8 cellular contexts compared by ENCODE assay signal in the genomic region with DNA sequence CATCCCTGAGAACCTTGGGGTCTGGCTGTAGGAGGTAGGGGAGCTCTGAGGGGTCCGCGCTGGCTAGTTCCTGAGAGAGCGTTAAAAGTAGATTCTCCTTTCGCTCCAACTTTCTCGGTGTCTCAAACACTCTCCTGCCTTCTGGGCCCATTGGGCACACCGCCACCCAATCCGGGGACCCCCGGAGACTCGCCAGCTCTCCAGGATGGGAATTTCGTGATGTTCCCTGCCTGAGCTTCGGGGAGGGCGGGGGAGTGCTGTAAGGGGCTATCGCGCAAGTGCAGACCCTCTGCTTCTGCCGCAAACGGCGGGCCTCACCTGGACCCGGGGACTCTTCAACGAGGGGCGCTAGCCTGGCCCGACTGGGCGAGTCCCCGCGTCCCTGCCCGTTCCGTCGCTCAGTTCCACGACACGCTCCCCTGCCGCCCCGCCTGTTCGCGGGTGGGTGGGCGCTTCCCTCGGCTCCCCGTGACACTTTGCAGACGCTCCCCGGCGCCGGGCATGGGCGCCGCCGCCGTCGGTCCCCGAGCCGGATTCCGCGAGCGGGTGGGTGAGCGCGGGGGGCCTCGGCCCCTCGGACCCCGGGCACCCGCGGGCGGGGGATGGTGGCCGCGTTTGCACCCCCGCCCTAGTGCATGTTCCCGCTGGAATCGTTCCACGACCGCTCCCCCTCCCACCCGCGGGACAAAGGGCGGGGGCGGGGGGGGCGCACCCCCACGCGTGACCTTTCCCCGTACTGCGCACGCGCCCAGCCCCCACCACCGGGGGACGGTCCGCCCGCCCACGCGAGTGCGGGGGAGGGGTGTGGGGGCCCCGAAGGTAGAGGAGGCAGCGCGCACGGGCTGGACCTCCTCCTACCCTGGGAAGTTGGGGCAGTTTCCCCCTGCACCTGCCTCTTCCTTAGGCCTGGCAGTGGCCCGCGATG. TPM values are rescaled to one million over a fixed set of nuclear protein-coding genes. Genes with fewer than 3 reads are reported as not detected.
DNase-seq lines count a peak whose midpoint lies in the region; ATAC-seq and TF ChIP-seq lines count a peak whose summit lies in the region.

A gene (plus strand): TSS at position 481 of the 925 bp plus-strand sequence. CDS start 835 bp downstream, outside the sequence.

- ATAC-seq in HG03097 (IDR thresholded peaks at IDR 0.05; ENCODE audit: low FRiP score, unreplicated experiment) = no peak

- peak within 1 kb of the TSS; percentile 74 to 75 for H3K9ac ChIP-seq in colonic mucosa (ENCODE audit: low read depth in 2 of 2, low read length in 2 of 2)

- TF ChIP-seq POLR2A in NB4 (IDR thresholded peaks at IDR 0.05; ENCODE audit: extremely low read depth, insufficient read length) = no peak
- no peak for TF ChIP-seq POLR2A in spleen (IDR thresholded peaks at IDR 0.05)

- DNase-seq in stimulated activated CD4-positive, alpha-beta T cell treated with anti-CD3 and anti-CD28 coated beads, Interleukin-15, amount 100 ng/mL, for 24 hours = peak; percentile 52
- no peak for DNase-seq in stimulated activated CD4-positive, alpha-beta T cell treated with anti-CD3 and anti-CD28 coated beads, Interleukin-2, amount 100 ng/mL, for 48 hours
- DNase-seq in NB4 (ENCODE audit: low read depth) = peak; percentile 65
- peak; percentile 83 for DNase-seq in WERI-Rb-1
- DNase-seq in colonic mucosa = peak; percentile 63
- no peak for DNase-seq in kidney epithelial cell (ENCODE audit: low read depth)
- peak; percentile 90 for DNase-seq in spleen

- peak within 1 kb of the TSS; percentile 94 for H3K27ac ChIP-seq in WERI-Rb-1
- peak within 1 kb of the TSS; percentile 10 for H3K27ac ChIP-seq in colonic mucosa
- peak within 1 kb of the TSS; percentile 82 to 94 (median 90) for H3K27ac ChIP-seq in spleen

- H3K9me3 ChIP-seq in WERI-Rb-1 (ENCODE audit: severe bottlenecking) = no peaks in the 10 kb centered on the region
- no peaks in the 10 kb centered on the region for H3K9me3 ChIP-seq in colonic mucosa
- H3K9me3 ChIP-seq in spleen = no peaks in the 10 kb centered on the region

- H3K4me3 ChIP-seq in NB4 (ENCODE audit: low read depth, low read length) (peak within 1 kb of the TSS; percentile 46), WERI-Rb-1 (ENCODE audit: low read depth, low read length) (peak within 1 kb of the TSS; percentile 84), colonic mucosa (peak within 1 kb of the TSS; percentile 51), kidney epithelial cell (ENCODE audit: low read depth, low read length) (peak within 1 kb of the TSS; percentile 79), spleen (peak within 1 kb of the TSS; percentile 51 to 97 (median 81))

- H3K4me1 ChIP-seq in colonic mucosa (peaks cover 14% of the 10 kb centered on the region), spleen (peaks cover 36 to 93% (median 67%) of the 10 kb centered on the region in 6 donors)

- 1 to 5% (median 2%) methylated on average over 29 to 89 of the region's 89 CpGs for WGBS in spleen, 5 donors

- TF ChIP-seq CTCF in NB4 (IDR thresholded peaks at IDR 0.05; ENCODE audit: low read depth, low read length) (no peak), WERI-Rb-1 (IDR thresholded peaks at IDR 0.05; ENCODE audit: low read depth, low read length) (no peak), colonic mucosa (IDR thresholded peaks at IDR 0.05) (no peak), kidney epithelial cell (IDR thresholded peaks at IDR 0.05; ENCODE audit: insufficient read depth, low read length, poor library complexity, severe bottlenecking) (no peak), spleen (IDR thresholded peaks at IDR 0.05 in 8 of 11, conservative IDR thresholded peaks at IDR 0.05 in 3 of 11) (no peak)

- H3K27me3 ChIP-seq in WERI-Rb-1 (ENCODE audit: insufficient read depth, low read depth, severe bottlenecking) (no peaks in the 10 kb centered on the region), colonic mucosa (no peaks in the 10 kb centered on the region), kidney epithelial cell (ENCODE audit: control insufficient read depth, insufficient read depth, low read length) (no peaks in the 10 kb centered on the region), spleen (replicated peaks in 1 of 7) (peaks cover 0 to 10% (median 0%) of the 10 kb centered on the region in 7 donors)

- intact Hi-C loops in colonic mucosa (cut with DNase I) = no loop called here
- intact Hi-C loops in spleen (cut with DNase I; ENCODE audit: low total_unique reads) = no loop called here

- H3K36me3 ChIP-seq in WERI-Rb-1 (peaks cover 30% of the 10 kb centered on the region), colonic mucosa (no peaks in the 10 kb centered on the region), kidney epithelial cell (ENCODE audit: control insufficient read depth, insufficient read depth, low read length) (peaks cover 4% of the 10 kb centered on the region), spleen (peaks cover 0 to 47% (median 13%) of the 10 kb centered on the region in 6 donors)

RNA-seq across cellular contexts. Expression of the gene that starts here (rescaled TPM):
- total RNA-seq in colonic mucosa = 1 to 10 TPM; 2.6 to 4.8 TPM
- total RNA-seq in kidney epithelial cell = 12.0 and 12.2 TPM in 2 replicates
- total RNA-seq in spleen = 10 to 100 TPM; 11.9 to 23.4 (median 14.4) TPM
- polyA plus RNA-seq in spleen = 10 to 100 TPM; 26.7 to 40.1 (median 37.8) TPM

Comparison
In these comparisons a context has a peak if more than half of its experiments do, and no peak if none do; other contexts are left out.
1. DNase-seq: peak in stimulated activated CD4-positive, alpha-beta T cell treated with anti-CD3 and anti-CD28 coated beads, Interleukin-15, amount 100 ng/mL, for 24 hours (single experiment), NB4 (single experiment), WERI-Rb-1 (single experiment), colonic mucosa (single experiment) and spleen (single experiment); none in stimulated activated CD4-positive, alpha-beta T cell treated with anti-CD3 and anti-CD28 coated beads, Interleukin-2, amount 100 ng/mL, for 48 hours (0 of 2) and kidney epithelial cell (single experiment).
2. H3K27ac ChIP-seq: peak in every context shown above with its lines; median percentile 94 in WERI-Rb-1; 90 in spleen; 10 in colonic mucosa.
3. Peak in every context shown above with its lines, with median percentiles within 50 percentile points of each other: H3K4me3 ChIP-seq.